In genomic region chr13:27973956-27974662, GRCh38 we compare ENCODE assay signal across 24 cellular contexts. TPM values are rescaled to one million over a fixed set of nuclear protein-coding genes. Genes with fewer than 3 reads are reported as not detected.
A peak's percentile ranks its signal among the peaks of the same experiment; 100 is the strongest.
DNase-seq lines count a peak whose midpoint lies in the region; ATAC-seq and TF ChIP-seq lines count a peak whose summit lies in the region.
"Had no signal": no experiment of that assay in that cellular context is flagged by ENCODE, and none has a peak within 500 bp of the region (broad histone marks: within the 10 kb centered on the region; RNA-seq: fewer than 3 reads in every experiment).

No MANE protein-coding gene starts in this region.

- H3K9me3 Mint-ChIP-seq in type B pancreatic cell, result no peaks in the 10 kb centered on the region
- H3K9me3 Mint-ChIP-seq in activated CD4-positive, alpha-beta T cell treated with anti-CD3 and anti-CD28 coated beads, Interleukin-2, amount 10 ng/mL, durations not matched to agents 7 days and 5 days, result no peaks in the 10 kb centered on the region
- H3K9me3 Mint-ChIP-seq: CD8-positive, alpha-beta T cell had no signal

- in situ Hi-C loops in SK-MEL-5 (cut with HindIII; ENCODE audit: low pct_unique_long_range_greater_than_20kb, low sequenced_read_pairs), result loop anchor here (25.0 kb wide), 1 partner anchor 112 kb away; no protein-coding TSS in a partner anchor

- peaks cover 95% of the 10 kb centered on the region for H3K27me3 Mint-ChIP-seq in type B pancreatic cell
- peaks cover 87% of the 10 kb centered on the region for H3K27me3 Mint-ChIP-seq in activated CD4-positive, alpha-beta T cell treated with anti-CD3 and anti-CD28 coated beads, Interleukin-2, amount 10 ng/mL, durations not matched to agents 7 days and 5 days

- POLR2A ChIA-PET in activated CD4-positive, alpha-beta T cell treated with anti-CD3 and anti-CD28 coated beads, Interleukin-2, amount 10 ng/mL, durations not matched to agents 7 days and 5 days (lab: Charles Lee), result no interaction called here

- intact Hi-C loops in mucosa of descending colon (cut with DNase I, micrococcal nuclease), result no loop called here

- H3K36me3 Mint-ChIP-seq in type B pancreatic cell, result no peaks in the 10 kb centered on the region
- no peaks in the 10 kb centered on the region for H3K36me3 Mint-ChIP-seq in activated CD4-positive, alpha-beta T cell treated with anti-CD3 and anti-CD28 coated beads, Interleukin-2, amount 10 ng/mL, durations not matched to agents 7 days and 5 days (ENCODE audit: low read depth)
- H3K36me3 Mint-ChIP-seq: CD8-positive, alpha-beta T cell had no signal

- H3K9me3 ChIP-seq in mucosa of descending colon, result no peaks in the 10 kb centered on the region
- H3K9me3 ChIP-seq: Peyer's patch had no signal

- peaks cover 19% of the 10 kb centered on the region for H3K4me1 ChIP-seq in mucosa of descending colon (ENCODE audit: low read depth)

- TF ChIP-seq CTCF in mucosa of descending colon (IDR thresholded peaks at IDR 0.05), result no peak
- TF ChIP-seq CTCF in type B pancreatic cell (conservative IDR thresholded peaks at IDR 0.05), result no peak

- ATAC-seq in mucosa of descending colon, result no peak
- ATAC-seq: CD8-positive, alpha-beta T cell; GM12878; HepG2 had no signal

- no peak overlapping the region for H3K27ac Mint-ChIP-seq in type B pancreatic cell
- no peak overlapping the region for H3K27ac Mint-ChIP-seq in activated CD4-positive, alpha-beta T cell treated with anti-CD3 and anti-CD28 coated beads, Interleukin-2, amount 10 ng/mL, durations not matched to agents 7 days and 5 days
- H3K27ac Mint-ChIP-seq: CD8-positive, alpha-beta T cell; HFFc6 had no signal

- H3K36me3 ChIP-seq in mucosa of descending colon (ENCODE audit: low read depth), result no peaks in the 10 kb centered on the region
- H3K36me3 ChIP-seq: BLaER1 treated with 17β-estradiol and CSF1 and Interleukin-3, amounts not matched to agents 10 nM and 100 nM; Peyer's patch had no signal

- H3K4me3 ChIP-seq in mucosa of descending colon, result no peak overlapping the region
- H3K4me3 ChIP-seq: BLaER1 treated with 17β-estradiol and CSF1 and Interleukin-3, amounts not matched to agents 10 nM and 100 nM; GM12878 had no signal

- no peak overlapping the region for H3K27ac ChIP-seq in caudate nucleus (ENCODE audit: low read depth, low read length)
- H3K27ac ChIP-seq: BLaER1 treated with 17β-estradiol and CSF1 and Interleukin-3, amounts not matched to agents 10 nM and 100 nM had no signal

- no peak overlapping the region for H3K4me3 Mint-ChIP-seq in type B pancreatic cell
- no peak overlapping the region for H3K4me3 Mint-ChIP-seq in activated CD4-positive, alpha-beta T cell treated with anti-CD3 and anti-CD28 coated beads, Interleukin-2, amount 10 ng/mL, durations not matched to agents 7 days and 5 days
- H3K4me3 Mint-ChIP-seq: CD8-positive, alpha-beta T cell; HFFc6 had no signal

- DNase-seq in activated effector memory CD4-positive, alpha-beta T cell treated with anti-CD3 and anti-CD28 coated beads, Interleukin-2, amount 50 U/mL, for 16 hours, result peak; percentile 38
- no peak for DNase-seq in activated effector memory CD4-positive, alpha-beta T cell treated with Interleukin-2 at 50 U/mL for 16 hours
- DNase-seq in SK-MEL-5 (ENCODE audit: low read depth, low spot score) (peak; percentile 88), mucosa of descending colon (peak in 2 of 3 donors; percentile 43 to 48), type B pancreatic cell (ENCODE audit: extremely low spot score, unreplicated experiment) (peak; percentile 29), caudate nucleus (lab: John Stamatoyannopoulos, UW) (no peak), NCI-H2107 treated with DMSO at 0.1 percent for 48 hours (lab: John Stamatoyannopoulos, UW; ENCODE audit: unreplicated experiment) (no peak)
- DNase-seq in activated CD4-positive, alpha-beta T cell treated with anti-CD3 and anti-CD28 coated beads, Interleukin-2, amount 10 ng/mL, durations not matched to agents 7 days and 5 days, result no peak
- DNase-seq: Calu3; CD8-positive, alpha-beta T cell; DMS53; EL; GOT3; HFFc6; NCI-H1436 treated with DMSO at 0.1 percent for 48 hours; NCI-H2029; NCI-H2171; NCI-H526 treated with DMSO at 0.1 percent for 48 hours had no signal

- CTCF ChIA-PET in activated CD4-positive, alpha-beta T cell treated with anti-CD3 and anti-CD28 coated beads, Interleukin-2, amount 10 ng/mL, durations not matched to agents 7 days and 5 days (lab: Charles Lee), result interaction anchor here (0.5 kb wide), 1 partner anchor 12 kb away, joined by 3 read pairs; no protein-coding TSS in a partner anchor

- H3K4me1 Mint-ChIP-seq in type B pancreatic cell (ENCODE audit: unreplicated experiment), result no peaks in the 10 kb centered on the region
- H3K4me1 Mint-ChIP-seq in activated CD4-positive, alpha-beta T cell treated with anti-CD3 and anti-CD28 coated beads, Interleukin-2, amount 10 ng/mL, durations not matched to agents 7 days and 5 days, result peaks cover 8% of the 10 kb centered on the region

RNA-seq across cellular contexts. Expression of gene CDX2, which starts 5.0 kb away (rescaled TPM):
- 2.5 and 4.4 TPM in 2 replicates for total RNA-seq in SK-MEL-5 (2014; rRNA removed; shearing (Covaris generic))
- 5.1 and 6.3 TPM in 2 replicates for polyA plus RNA-seq in SK-MEL-5 (2015; cell fraction: cytosol; rRNA removed)
- polyA plus RNA-seq in SK-MEL-5 (2015; cell fraction: nucleus; rRNA removed), result 0.30 and 0.70 TPM in 2 replicates
- total RNA-seq in mucosa of descending colon (100 to 1,000 TPM; 113 to 349 (median 240) TPM), type B pancreatic cell (ENCODE audit: low replicate concordance) (11.3 and 31.8 TPM in 2 replicates)
- total RNA-seq in activated CD4-positive, alpha-beta T cell treated with anti-CD3 and anti-CD28 coated beads, Interleukin-2, amount 10 ng/mL, durations not matched to agents 7 days and 5 days, result not detected
- total RNA-seq: A673; Calu3; CD8-positive, alpha-beta T cell; HFFc6; MCF 10A had no signal
- polyA plus RNA-seq: GM12878, HepG2 had no signal

RNA-seq across cellular contexts. Expression of gene URAD, which starts 14.4 kb away (rescaled TPM):
- not detected in 2 replicates for total RNA-seq in SK-MEL-5 (2014; rRNA removed; shearing (Covaris generic))
- not detected in 2 replicates for polyA plus RNA-seq in SK-MEL-5 (2015; cell fraction: cytosol; rRNA removed)
- polyA plus RNA-seq in SK-MEL-5 (2015; cell fraction: nucleus; rRNA removed), result not detected in 2 replicates
- total RNA-seq in mucosa of descending colon (10 to 100 TPM; 17.9 to 62.9 (median 23.9) TPM), type B pancreatic cell (ENCODE audit: low replicate concordance) (0.93 TPM in 1 of 2 replicates, not detected in the other)
- not detected for total RNA-seq in activated CD4-positive, alpha-beta T cell treated with anti-CD3 and anti-CD28 coated beads, Interleukin-2, amount 10 ng/mL, durations not matched to agents 7 days and 5 days
- total RNA-seq: A673; Calu3; CD8-positive, alpha-beta T cell; GM12878; HepG2; HFFc6; MCF 10A had no signal
- polyA plus RNA-seq: GM12878, HepG2 had no signal

RNA-seq across cellular contexts. Expression of gene PDX1, which starts 54.3 kb away (rescaled TPM):
- total RNA-seq in SK-MEL-5 (2014; rRNA removed; shearing (Covaris generic)), result not detected in 2 replicates
- polyA plus RNA-seq in SK-MEL-5 (2015; cell fraction: cytosol; rRNA removed), result not detected in 2 replicates
- polyA plus RNA-seq in SK-MEL-5 (2015; cell fraction: nucleus; rRNA removed), result not detected in 2 replicates
- total RNA-seq in mucosa of descending colon (1 to 10 TPM in 1 of 3 donors, under 1 TPM in 1, not detected in 1; 0.72 to 1.5 TPM), type B pancreatic cell (ENCODE audit: low replicate concordance) (7.1 and 16.2 TPM in 2 replicates)
- not detected for total RNA-seq in activated CD4-positive, alpha-beta T cell treated with anti-CD3 and anti-CD28 coated beads, Interleukin-2, amount 10 ng/mL, durations not matched to agents 7 days and 5 days
- total RNA-seq: A673; CD8-positive, alpha-beta T cell; GM12878; HFFc6; Peyer's patch had no signal
- polyA plus RNA-seq: HepG2 had no signal

Comparison
In these comparisons a context has a peak if more than half of its experiments do, and no peak if none do; other contexts are left out.
1. DNase-seq: peak in activated effector memory CD4-positive, alpha-beta T cell treated with anti-CD3 and anti-CD28 coated beads, Interleukin-2, amount 50 U/mL, for 16 hours (single experiment), SK-MEL-5 (single experiment), mucosa of descending colon (2 of 3) and type B pancreatic cell (single experiment); none in activated effector memory CD4-positive, alpha-beta T cell treated with Interleukin-2 at 50 U/mL for 16 hours (single experiment), caudate nucleus (0 of 61), activated CD4-positive, alpha-beta T cell treated with anti-CD3 and anti-CD28 coated beads, Interleukin-2, amount 10 ng/mL, durations not matched to agents 7 days and 5 days (single experiment) and NCI-H2107 treated with DMSO at 0.1 percent for 48 hours (single experiment).